In the genomic region with DNA sequence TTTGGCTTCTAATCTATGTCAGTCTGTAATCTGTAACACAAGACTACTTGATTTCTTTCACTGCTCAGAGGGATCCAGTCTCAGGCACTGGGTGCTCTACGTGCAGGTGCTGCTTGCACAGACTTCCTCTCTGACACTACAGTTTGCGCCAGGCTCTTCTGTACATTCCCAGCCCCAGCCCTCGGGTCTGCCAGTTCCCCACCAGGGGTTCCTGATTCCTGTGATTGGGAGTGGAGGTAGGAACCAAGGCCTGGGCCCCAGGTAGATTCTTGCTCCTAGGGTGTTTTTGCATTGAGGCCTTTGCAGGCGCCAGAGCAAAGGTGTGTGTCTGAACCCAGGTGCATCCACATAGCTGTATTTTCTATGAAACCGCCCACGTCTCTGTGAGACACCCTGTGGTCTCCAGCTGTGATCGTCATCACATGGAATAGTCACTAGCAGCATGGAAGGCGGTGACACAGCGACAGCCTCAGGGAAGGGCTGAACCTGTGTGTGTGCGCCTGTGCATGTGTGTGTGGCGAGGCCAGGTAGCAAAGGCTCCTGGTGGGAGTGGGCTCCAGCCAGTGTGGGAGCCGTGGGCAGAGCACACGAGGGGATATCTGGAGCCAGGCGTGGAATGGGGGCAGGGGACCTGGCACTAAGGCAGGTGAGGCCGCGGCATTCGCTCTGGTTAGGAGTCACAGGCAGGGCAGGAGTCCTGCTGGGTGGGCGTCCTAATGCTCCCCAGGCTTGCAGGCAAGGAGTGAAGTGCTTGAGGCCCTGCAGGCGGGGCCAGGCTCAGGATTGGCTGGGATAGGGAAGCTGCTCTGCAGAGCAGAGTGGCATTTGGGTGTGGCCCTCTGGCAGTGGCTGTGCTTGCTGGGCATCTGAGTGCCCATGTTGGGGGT, we compare ENCODE assay signal across 11 cellular contexts. TPM values are rescaled to one million over a fixed set of nuclear protein-coding genes. Genes with fewer than 3 reads are reported as not detected.
DNase-seq lines count a peak whose midpoint lies in the region; ATAC-seq, FAIRE-seq and TF ChIP-seq lines count a peak whose summit lies in the region.
"Had no signal": no experiment of that assay in that cellular context is flagged by ENCODE, and none has a peak within 500 bp of the region (broad histone marks: within the 10 kb centered on the region; RNA-seq: fewer than 3 reads in every experiment).

No MANE protein-coding gene starts in this region.

- TF ChIP-seq EP300 in HepG2 (IDR thresholded peaks at IDR 0.05; ENCODE audit: low read depth in 2 of 2, low read length in 2 of 2) (no peak), HepG2 (CRISPR knock-in tag; IDR thresholded peaks at IDR 0.05; ENCODE audit: borderline replicate concordance) (no peak), suprapubic skin (IDR thresholded peaks at IDR 0.05) (no peak)

- no peak for TF ChIP-seq CTCF in right atrium auricular region (IDR thresholded peaks at IDR 0.05)
- TF ChIP-seq CTCF in HepG2 (CRISPR knock-in tag; IDR thresholded peaks at IDR 0.05), result no peak
- TF ChIP-seq CTCF in suprapubic skin (IDR thresholded peaks at IDR 0.05), result no peak

- peaks cover 3% of the 10 kb centered on the region; the same call in 1 of the 2 replicates for H4K20me1 ChIP-seq in HepG2 (ENCODE audit: insufficient read depth, low read length)

- in situ Hi-C loops in HepG2 (cut with HindIII; ENCODE audit: extremely low pct_ligation_motif_present, low pct_unique_long_range_greater_than_20kb), result no loop called here

- peak overlapping the region; percentile 74 for H3K27ac Mint-ChIP-seq in activated CD8-positive, alpha-beta T cell treated with anti-CD3 and anti-CD28 coated beads, Interleukin-2, amount 10 ng/mL, durations not matched to agents 7 days and 5 days

- H3K4me1 Mint-ChIP-seq in activated CD8-positive, alpha-beta T cell treated with anti-CD3 and anti-CD28 coated beads, Interleukin-2, amount 10 ng/mL, durations not matched to agents 7 days and 5 days (ENCODE audit: low read depth), result peaks cover 36% of the 10 kb centered on the region

- H3K4me2 ChIP-seq in HepG2 (ENCODE audit: low read depth, low read length), result no peak overlapping the region

- H3K36me3 ChIP-seq in right atrium auricular region (no peaks in the 10 kb centered on the region), HepG2 (replicated peaks in 1 of 2; ENCODE audit: control insufficient read depth in 1 of 2, insufficient read depth in 2 of 2, low read length in 2 of 2) (no peaks in the 10 kb centered on the region), suprapubic skin (no peaks in the 10 kb centered on the region)

- H3K4me3 Mint-ChIP-seq in activated CD8-positive, alpha-beta T cell treated with anti-CD3 and anti-CD28 coated beads, Interleukin-2, amount 10 ng/mL, durations not matched to agents 7 days and 5 days, result peak overlapping the region; percentile 28
- H3K4me3 Mint-ChIP-seq: naive B cell had no signal

- DNase-seq in Right ventricle myocardium superior (peak; percentile 39), right atrium auricular region (ENCODE audit: low spot score) (no peak), HepG2 (ENCODE audit: low spot score) (no peak), suprapubic skin (ENCODE audit: low spot score in 2 of 2) (peak in 1 of 2 donors; percentile 61), kidney tubule cell (ENCODE audit: low spot score) (no peak)
- no peak for DNase-seq in activated CD8-positive, alpha-beta T cell treated with anti-CD3 and anti-CD28 coated beads, Interleukin-2, amount 10 ng/mL, durations not matched to agents 7 days and 5 days
- DNase-seq: naive B cell, NCI-H2171 had no signal

- H3K4me1 ChIP-seq in right atrium auricular region (peaks cover 7 to 19% of the 10 kb centered on the region in 2 donors), HepG2 (ENCODE audit: insufficient read depth, low read length) (peaks cover 28% of the 10 kb centered on the region), suprapubic skin (peaks cover 43% of the 10 kb centered on the region)

- no peaks in the 10 kb centered on the region for H3K27me3 Mint-ChIP-seq in activated CD8-positive, alpha-beta T cell treated with anti-CD3 and anti-CD28 coated beads, Interleukin-2, amount 10 ng/mL, durations not matched to agents 7 days and 5 days (ENCODE audit: low read depth)

- H3K4me3 ChIP-seq in right atrium auricular region, result no peak overlapping the region
- H3K4me3 ChIP-seq in HepG2 (replicated peaks in 1 of 3; ENCODE audit: insufficient read depth in 1 of 3, low read depth in 2 of 3, low read length in 3 of 3), result no peak overlapping the region
- H3K4me3 ChIP-seq in suprapubic skin, result no peak overlapping the region
- H3K4me3 ChIP-seq: dorsolateral prefrontal cortex had no signal

- no peaks in the 10 kb centered on the region for H3K9me3 Mint-ChIP-seq in activated CD8-positive, alpha-beta T cell treated with anti-CD3 and anti-CD28 coated beads, Interleukin-2, amount 10 ng/mL, durations not matched to agents 7 days and 5 days (ENCODE audit: insufficient read depth)
- H3K9me3 Mint-ChIP-seq: naive B cell had no signal

- no peaks in the 10 kb centered on the region for H3K36me3 Mint-ChIP-seq in activated CD8-positive, alpha-beta T cell treated with anti-CD3 and anti-CD28 coated beads, Interleukin-2, amount 10 ng/mL, durations not matched to agents 7 days and 5 days (ENCODE audit: low read depth)
- H3K36me3 Mint-ChIP-seq: naive B cell had no signal

- no TSS peak for BruUV-seq in HepG2 (replicated peaks; lab: Mats Ljungman, UMichigan)

- POLR2A ChIA-PET in activated CD8-positive, alpha-beta T cell treated with anti-CD3 and anti-CD28 coated beads, Interleukin-2, amount 10 ng/mL, durations not matched to agents 7 days and 5 days (lab: Charles Lee), result no interaction called here
- POLR2A ChIA-PET in HepG2 (lab: Yijun Ruan, JAX), result interaction anchor here (7.9 kb wide), 1 partner anchor 11 kb away, joined by 72 read pairs; a partner anchor contains a TSS

- CTCF ChIA-PET in activated CD8-positive, alpha-beta T cell treated with anti-CD3 and anti-CD28 coated beads, Interleukin-2, amount 10 ng/mL, durations not matched to agents 7 days and 5 days (lab: Charles Lee), result no interaction called here
- CTCF ChIA-PET in HepG2 (lab: Yijun Ruan, JAX; ENCODE audit: low intra/inter-chr PET ratio, low total read pairs), result no interaction called here

- no peak overlapping the region for H3K9ac ChIP-seq in HepG2 (ENCODE audit: insufficient read depth, low read depth, low read length)

- no peak overlapping the region for H2AFZ ChIP-seq in HepG2 (ENCODE audit: low read length)

- no peak for TF ChIP-seq RAD21 in HepG2 (CRISPR knock-in tag; IDR thresholded peaks at IDR 0.05)

- no peaks in the 10 kb centered on the region for H3K9me3 ChIP-seq in right atrium auricular region
- no peaks in the 10 kb centered on the region for H3K9me3 ChIP-seq in HepG2 (ENCODE audit: low read length)
- no peaks in the 10 kb centered on the region for H3K9me3 ChIP-seq in suprapubic skin

- intact Hi-C loops in Right ventricle myocardium superior (cut with DNase I), result no loop called here
- intact Hi-C loops in HepG2 (cut with micrococcal nuclease; ENCODE audit: unreplicated experiment), result no loop called here

- TF ChIP-seq POLR2A in HepG2 (IDR thresholded peaks at IDR 0.05; ENCODE audit: insufficient read depth in 1 of 2, low read depth in 2 of 2, low read length in 2 of 2), result no peak
- no peak for TF ChIP-seq POLR2A in suprapubic skin (IDR thresholded peaks at IDR 0.05)

- WGBS in HepG2 (ENCODE audit: low lambda C conversion rate), result 91% methylated on average over 9 of the region's 19 CpGs
- WGBS in suprapubic skin, result 47% methylated on average over 11 of the region's 19 CpGs

- H3K27ac ChIP-seq in right atrium auricular region (no peak overlapping the region), HepG2 (ENCODE audit: extremely low read length, insufficient read depth, low read length) (no peak overlapping the region), suprapubic skin (peak overlapping the region; percentile 28)

- no peak for FAIRE-seq in HepG2 (lab: Jason Lieb, UNC)

- H3K27me3 ChIP-seq in right atrium auricular region (no peaks in the 10 kb centered on the region), HepG2 (ENCODE audit: control insufficient read depth in 1 of 2, insufficient read depth in 2 of 2, low read length in 2 of 2) (no peaks in the 10 kb centered on the region), suprapubic skin (no peaks in the 10 kb centered on the region)

- H3K79me2 ChIP-seq in HepG2 (ENCODE audit: insufficient read depth, low read length), result peaks cover 4% of the 10 kb centered on the region

- ATAC-seq in Right ventricle myocardium superior (ENCODE audit: poor library complexity) (no peak), HepG2 (no peak), HG03571 (IDR thresholded peaks at IDR 0.05; ENCODE audit: unreplicated experiment) (no peak), HG03442 (IDR thresholded peaks at IDR 0.05; ENCODE audit: unreplicated experiment) (no peak)
- ATAC-seq in activated CD8-positive, alpha-beta T cell treated with anti-CD3 and anti-CD28 coated beads, Interleukin-2, amount 10 ng/mL, durations not matched to agents 7 days and 5 days, result no peak

RNA-seq across cellular contexts. Expression of a gene that starts 5.2 kb away (rescaled TPM):
- total RNA-seq in Right ventricle myocardium superior (1.6 TPM), right atrium auricular region (1 to 10 TPM in 1 of 2 donors, under 1 TPM in 1; 0.93 to 2.3 TPM), HepG2 (2016; rRNA removed; fragmentation: Illumina TruSeq; extraction: Trizol) (1.6 and 3.8 TPM in 2 replicates), suprapubic skin (1 to 10 TPM; 2.5 to 3.6 (median 3.0) TPM)
- 1 to 10 TPM; 4.1 to 4.4 TPM for total RNA-seq in activated CD8-positive, alpha-beta T cell treated with anti-CD3 and anti-CD28 coated beads, Interleukin-2, amount 10 ng/mL, durations not matched to agents 7 days and 5 days
- 0.79 and 1.0 TPM in 2 replicates for total RNA-seq in HepG2 (2016; cell fraction: cytosol; rRNA removed; fragmentation: Illumina TruSeq; extraction: Trizol; ENCODE audit: low read depth)
- total RNA-seq in HepG2 (2016; cell fraction: insoluble cytoplasmic fraction; rRNA removed; fragmentation: Illumina TruSeq; extraction: Trizol), result 1.5 and 3.8 TPM in 2 replicates
- 1.4 and 2.0 TPM in 2 replicates for total RNA-seq in HepG2 (2016; cell fraction: membrane; rRNA removed; fragmentation: Illumina TruSeq; extraction: Trizol)
- total RNA-seq in HepG2 (2016; cell fraction: nucleus; rRNA removed; fragmentation: Illumina TruSeq; extraction: Trizol), result 2.3 and 2.4 TPM in 2 replicates
- 1.6 and 2.5 TPM in 2 replicates for polyA plus RNA-seq in HepG2 (2011; rRNA removed)
- polyA plus RNA-seq in HepG2 (2011; cell fraction: cytosol; rRNA removed), result 1.4 and 3.3 TPM in 2 replicates
- 3.1 and 3.8 TPM in 2 replicates for polyA plus RNA-seq in HepG2 (2011; cell fraction: nucleus; rRNA removed)
- 2.5 and 2.9 TPM in 2 replicates for polyA plus RNA-seq in HepG2 (2012)
- polyA plus RNA-seq in HepG2 (2016; cell fraction: cytosol; fragmentation: Illumina TruSeq; extraction: Trizol; ENCODE audit: low read depth), result 0.48 and 0.51 TPM in 2 replicates
- 1.7 and 1.8 TPM in 2 replicates for polyA plus RNA-seq in HepG2 (2016; cell fraction: insoluble cytoplasmic fraction; fragmentation: Illumina TruSeq; extraction: Trizol; ENCODE audit: low read depth)
- 1.2 and 1.3 TPM in 2 replicates for polyA plus RNA-seq in HepG2 (2016; cell fraction: membrane; fragmentation: Illumina TruSeq; extraction: Trizol; ENCODE audit: low read depth)
- 3.1 and 3.7 TPM in 2 replicates for polyA plus RNA-seq in HepG2 (2016; cell fraction: nucleus; fragmentation: Illumina TruSeq; extraction: Trizol; ENCODE audit: insufficient read depth, low read depth)
- polyA minus RNA-seq in HepG2 (2011; rRNA and poly(A)+ RNA removed; ENCODE audit: low replicate concordance), result 0.65 and 7.9 TPM in 2 replicates
- 2.4 and 5.1 TPM in 2 replicates for polyA minus RNA-seq in HepG2 (2011; cell fraction: cytosol; rRNA and poly(A)+ RNA removed)
- 2.4 and 2.7 TPM in 2 replicates for polyA minus RNA-seq in HepG2 (2011; cell fraction: nucleus; rRNA and poly(A)+ RNA removed)

RNA-seq across cellular contexts. Expression of a gene that starts 10.7 kb away (rescaled TPM):
- total RNA-seq in Right ventricle myocardium superior (14.8 TPM), right atrium auricular region (1 to 10 TPM; 6.7 to 7.1 TPM), HepG2 (2016; rRNA removed; fragmentation: Illumina TruSeq; extraction: Trizol) (9.7 and 10.2 TPM in 2 replicates), suprapubic skin (10 to 100 TPM in 2 of 4 donors, 1 to 10 TPM in 2; 9.2 to 22.4 (median 12.4) TPM)
- 1 to 10 TPM; 7.5 to 8.9 TPM for total RNA-seq in activated CD8-positive, alpha-beta T cell treated with anti-CD3 and anti-CD28 coated beads, Interleukin-2, amount 10 ng/mL, durations not matched to agents 7 days and 5 days
- 0.81 and 1.6 TPM in 2 replicates for total RNA-seq in HepG2 (2016; cell fraction: cytosol; rRNA removed; fragmentation: Illumina TruSeq; extraction: Trizol; ENCODE audit: low read depth)
- total RNA-seq in HepG2 (2016; cell fraction: insoluble cytoplasmic fraction; rRNA removed; fragmentation: Illumina TruSeq; extraction: Trizol), result 8.3 and 9.2 TPM in 2 replicates
- total RNA-seq in HepG2 (2016; cell fraction: membrane; rRNA removed; fragmentation: Illumina TruSeq; extraction: Trizol), result 2.3 and 3.6 TPM in 2 replicates
- total RNA-seq in HepG2 (2016; cell fraction: nucleus; rRNA removed; fragmentation: Illumina TruSeq; extraction: Trizol), result 3.8 and 4.7 TPM in 2 replicates
- polyA plus RNA-seq in HepG2 (2011; rRNA removed), result 2.3 and 4.2 TPM in 2 replicates
- 1.7 and 3.8 TPM in 2 replicates for polyA plus RNA-seq in HepG2 (2011; cell fraction: cytosol; rRNA removed)
- polyA plus RNA-seq in HepG2 (2011; cell fraction: nucleus; rRNA removed), result 3.6 and 5.6 TPM in 2 replicates
- polyA plus RNA-seq in HepG2 (2012), result 2.1 and 2.8 TPM in 2 replicates
- 0.59 and 1.2 TPM in 2 replicates for polyA plus RNA-seq in HepG2 (2016; cell fraction: cytosol; fragmentation: Illumina TruSeq; extraction: Trizol; ENCODE audit: low read depth)
- 7.5 and 7.6 TPM in 2 replicates for polyA plus RNA-seq in HepG2 (2016; cell fraction: insoluble cytoplasmic fraction; fragmentation: Illumina TruSeq; extraction: Trizol; ENCODE audit: low read depth)
- polyA plus RNA-seq in HepG2 (2016; cell fraction: membrane; fragmentation: Illumina TruSeq; extraction: Trizol; ENCODE audit: low read depth), result 2.2 and 2.3 TPM in 2 replicates
- 4.3 and 5.9 TPM in 2 replicates for polyA plus RNA-seq in HepG2 (2016; cell fraction: nucleus; fragmentation: Illumina TruSeq; extraction: Trizol; ENCODE audit: insufficient read depth, low read depth)
- 2.7 and 11.4 TPM in 2 replicates for polyA minus RNA-seq in HepG2 (2011; rRNA and poly(A)+ RNA removed; ENCODE audit: low replicate concordance)
- polyA minus RNA-seq in HepG2 (2011; cell fraction: cytosol; rRNA and poly(A)+ RNA removed), result 3.1 and 4.6 TPM in 2 replicates
- polyA minus RNA-seq in HepG2 (2011; cell fraction: nucleus; rRNA and poly(A)+ RNA removed), result 3.7 and 5.7 TPM in 2 replicates

RNA-seq across cellular contexts. Expression of a gene that starts 14.8 kb away (rescaled TPM):
- total RNA-seq in Right ventricle myocardium superior, result 143 TPM
- 100 to 1,000 TPM; 179 to 277 TPM for total RNA-seq in right atrium auricular region
- total RNA-seq in activated CD8-positive, alpha-beta T cell treated with anti-CD3 and anti-CD28 coated beads, Interleukin-2, amount 10 ng/mL, durations not matched to agents 7 days and 5 days, result 100 to 1,000 TPM; 339 to 344 TPM
- 82.7 and 116 TPM in 2 replicates for total RNA-seq in HepG2 (2016; rRNA removed; fragmentation: Illumina TruSeq; extraction: Trizol)
- 772 and 776 TPM in 2 replicates for total RNA-seq in HepG2 (2016; cell fraction: cytosol; rRNA removed; fragmentation: Illumina TruSeq; extraction: Trizol; ENCODE audit: low read depth)
- 78.9 and 120 TPM in 2 replicates for total RNA-seq in HepG2 (2016; cell fraction: insoluble cytoplasmic fraction; rRNA removed; fragmentation: Illumina TruSeq; extraction: Trizol)
- total RNA-seq in HepG2 (2016; cell fraction: membrane; rRNA removed; fragmentation: Illumina TruSeq; extraction: Trizol), result 448 and 476 TPM in 2 replicates
- 51.4 and 56.9 TPM in 2 replicates for total RNA-seq in HepG2 (2016; cell fraction: nucleus; rRNA removed; fragmentation: Illumina TruSeq; extraction: Trizol)
- 154 and 205 TPM in 2 replicates for polyA plus RNA-seq in HepG2 (2011; rRNA removed)
- polyA plus RNA-seq in HepG2 (2011; cell fraction: cytosol; rRNA removed), result 228 and 301 TPM in 2 replicates
- 387 and 492 TPM in 2 replicates for polyA plus RNA-seq in HepG2 (2011; cell fraction: nucleus; rRNA removed)
- polyA plus RNA-seq in HepG2 (2012), result 58.4 and 85.4 TPM in 2 replicates
- polyA plus RNA-seq in HepG2 (2016; cell fraction: cytosol; fragmentation: Illumina TruSeq; extraction: Trizol; ENCODE audit: low read depth), result 764 and 775 TPM in 2 replicates
- 78.9 and 87.4 TPM in 2 replicates for polyA plus RNA-seq in HepG2 (2016; cell fraction: insoluble cytoplasmic fraction; fragmentation: Illumina TruSeq; extraction: Trizol; ENCODE audit: low read depth)
- 402 and 423 TPM in 2 replicates for polyA plus RNA-seq in HepG2 (2016; cell fraction: membrane; fragmentation: Illumina TruSeq; extraction: Trizol; ENCODE audit: low read depth)
- 119 and 120 TPM in 2 replicates for polyA plus RNA-seq in HepG2 (2016; cell fraction: nucleus; fragmentation: Illumina TruSeq; extraction: Trizol; ENCODE audit: insufficient read depth, low read depth)
- polyA minus RNA-seq in HepG2 (2011; rRNA and poly(A)+ RNA removed; ENCODE audit: low replicate concordance), result 81.2 and 86.5 TPM in 2 replicates
- polyA minus RNA-seq in HepG2 (2011; cell fraction: cytosol; rRNA and poly(A)+ RNA removed), result 31.2 and 41.7 TPM in 2 replicates
- 52.1 and 60.5 TPM in 2 replicates for polyA minus RNA-seq in HepG2 (2011; cell fraction: nucleus; rRNA and poly(A)+ RNA removed)
- total RNA-seq in suprapubic skin, result 100 to 1,000 TPM; 384 to 510 (median 421) TPM

RNA-seq across cellular contexts. Expression of a gene that starts 45.8 kb away (rescaled TPM):
- 65.6 TPM for total RNA-seq in Right ventricle myocardium superior
- total RNA-seq in right atrium auricular region, result 10 to 100 TPM; 76.6 to 81.2 TPM
- total RNA-seq in activated CD8-positive, alpha-beta T cell treated with anti-CD3 and anti-CD28 coated beads, Interleukin-2, amount 10 ng/mL, durations not matched to agents 7 days and 5 days, result 10 to 100 TPM; 51.1 to 60.7 TPM
- 92.9 and 97.9 TPM in 2 replicates for total RNA-seq in HepG2 (2016; rRNA removed; fragmentation: Illumina TruSeq; extraction: Trizol)
- 49.0 and 60.3 TPM in 2 replicates for total RNA-seq in HepG2 (2016; cell fraction: cytosol; rRNA removed; fragmentation: Illumina TruSeq; extraction: Trizol; ENCODE audit: low read depth)
- 86.6 and 104 TPM in 2 replicates for total RNA-seq in HepG2 (2016; cell fraction: insoluble cytoplasmic fraction; rRNA removed; fragmentation: Illumina TruSeq; extraction: Trizol)
- total RNA-seq in HepG2 (2016; cell fraction: membrane; rRNA removed; fragmentation: Illumina TruSeq; extraction: Trizol), result 54.0 and 72.4 TPM in 2 replicates
- 52.4 and 56.0 TPM in 2 replicates for total RNA-seq in HepG2 (2016; cell fraction: nucleus; rRNA removed; fragmentation: Illumina TruSeq; extraction: Trizol)
- polyA plus RNA-seq in HepG2 (2011; rRNA removed), result 58.6 and 74.8 TPM in 2 replicates
- polyA plus RNA-seq in HepG2 (2011; cell fraction: cytosol; rRNA removed), result 43.3 and 107 TPM in 2 replicates
- polyA plus RNA-seq in HepG2 (2011; cell fraction: nucleus; rRNA removed), result 195 and 229 TPM in 2 replicates
- polyA plus RNA-seq in HepG2 (2012), result 31.6 and 40.6 TPM in 2 replicates
- 37.6 and 50.2 TPM in 2 replicates for polyA plus RNA-seq in HepG2 (2016; cell fraction: cytosol; fragmentation: Illumina TruSeq; extraction: Trizol; ENCODE audit: low read depth)
- 96.5 and 99.2 TPM in 2 replicates for polyA plus RNA-seq in HepG2 (2016; cell fraction: insoluble cytoplasmic fraction; fragmentation: Illumina TruSeq; extraction: Trizol; ENCODE audit: low read depth)
- polyA plus RNA-seq in HepG2 (2016; cell fraction: membrane; fragmentation: Illumina TruSeq; extraction: Trizol; ENCODE audit: low read depth), result 41.3 and 57.8 TPM in 2 replicates
- 81.1 and 106 TPM in 2 replicates for polyA plus RNA-seq in HepG2 (2016; cell fraction: nucleus; fragmentation: Illumina TruSeq; extraction: Trizol; ENCODE audit: insufficient read depth, low read depth)
- 52.6 and 85.2 TPM in 2 replicates for polyA minus RNA-seq in HepG2 (2011; rRNA and poly(A)+ RNA removed; ENCODE audit: low replicate concordance)
- polyA minus RNA-seq in HepG2 (2011; cell fraction: cytosol; rRNA and poly(A)+ RNA removed), result 25.1 and 31.5 TPM in 2 replicates
- polyA minus RNA-seq in HepG2 (2011; cell fraction: nucleus; rRNA and poly(A)+ RNA removed), result 29.2 and 32.2 TPM in 2 replicates
- total RNA-seq in suprapubic skin, result 100 to 1,000 TPM in 3 of 4 donors, 10 to 100 TPM in 1; 99.3 to 161 (median 119) TPM

RNA-seq across cellular contexts. Expression of a gene that starts 51.8 kb away (rescaled TPM):
- total RNA-seq in Right ventricle myocardium superior (7.3 TPM), right atrium auricular region (1 to 10 TPM; 4.5 to 4.9 TPM), HepG2 (2016; rRNA removed; fragmentation: Illumina TruSeq; extraction: Trizol) (14.2 and 19.3 TPM in 2 replicates), suprapubic skin (10 to 100 TPM; 10.6 to 32.3 (median 17.1) TPM)
- 10 to 100 TPM; 24.7 to 25.6 TPM for total RNA-seq in activated CD8-positive, alpha-beta T cell treated with anti-CD3 and anti-CD28 coated beads, Interleukin-2, amount 10 ng/mL, durations not matched to agents 7 days and 5 days
- total RNA-seq in HepG2 (2016; cell fraction: cytosol; rRNA removed; fragmentation: Illumina TruSeq; extraction: Trizol; ENCODE audit: low read depth), result 3.6 and 3.9 TPM in 2 replicates
- 12.7 and 19.3 TPM in 2 replicates for total RNA-seq in HepG2 (2016; cell fraction: insoluble cytoplasmic fraction; rRNA removed; fragmentation: Illumina TruSeq; extraction: Trizol)
- total RNA-seq in HepG2 (2016; cell fraction: membrane; rRNA removed; fragmentation: Illumina TruSeq; extraction: Trizol), result 5.2 and 7.7 TPM in 2 replicates
- 10.2 and 14.8 TPM in 2 replicates for total RNA-seq in HepG2 (2016; cell fraction: nucleus; rRNA removed; fragmentation: Illumina TruSeq; extraction: Trizol)
- polyA plus RNA-seq in HepG2 (2011; rRNA removed), result 8.1 and 8.8 TPM in 2 replicates
- polyA plus RNA-seq in HepG2 (2011; cell fraction: cytosol; rRNA removed), result 5.5 and 9.0 TPM in 2 replicates
- polyA plus RNA-seq in HepG2 (2011; cell fraction: nucleus; rRNA removed), result 34.5 and 36.2 TPM in 2 replicates
- 6.8 and 7.0 TPM in 2 replicates for polyA plus RNA-seq in HepG2 (2012)
- polyA plus RNA-seq in HepG2 (2016; cell fraction: cytosol; fragmentation: Illumina TruSeq; extraction: Trizol; ENCODE audit: low read depth), result 2.9 and 3.3 TPM in 2 replicates
- polyA plus RNA-seq in HepG2 (2016; cell fraction: insoluble cytoplasmic fraction; fragmentation: Illumina TruSeq; extraction: Trizol; ENCODE audit: low read depth), result 14.4 and 15.4 TPM in 2 replicates
- polyA plus RNA-seq in HepG2 (2016; cell fraction: membrane; fragmentation: Illumina TruSeq; extraction: Trizol; ENCODE audit: low read depth), result 4.2 TPM in 2 replicates
- 35.0 and 36.9 TPM in 2 replicates for polyA plus RNA-seq in HepG2 (2016; cell fraction: nucleus; fragmentation: Illumina TruSeq; extraction: Trizol; ENCODE audit: insufficient read depth, low read depth)
- 3.9 and 4.2 TPM in 2 replicates for polyA minus RNA-seq in HepG2 (2011; rRNA and poly(A)+ RNA removed; ENCODE audit: low replicate concordance)
- polyA minus RNA-seq in HepG2 (2011; cell fraction: cytosol; rRNA and poly(A)+ RNA removed), result 1.2 and 2.6 TPM in 2 replicates
- polyA minus RNA-seq in HepG2 (2011; cell fraction: nucleus; rRNA and poly(A)+ RNA removed), result 2.7 and 3.4 TPM in 2 replicates
